In the genomic region with DNA sequence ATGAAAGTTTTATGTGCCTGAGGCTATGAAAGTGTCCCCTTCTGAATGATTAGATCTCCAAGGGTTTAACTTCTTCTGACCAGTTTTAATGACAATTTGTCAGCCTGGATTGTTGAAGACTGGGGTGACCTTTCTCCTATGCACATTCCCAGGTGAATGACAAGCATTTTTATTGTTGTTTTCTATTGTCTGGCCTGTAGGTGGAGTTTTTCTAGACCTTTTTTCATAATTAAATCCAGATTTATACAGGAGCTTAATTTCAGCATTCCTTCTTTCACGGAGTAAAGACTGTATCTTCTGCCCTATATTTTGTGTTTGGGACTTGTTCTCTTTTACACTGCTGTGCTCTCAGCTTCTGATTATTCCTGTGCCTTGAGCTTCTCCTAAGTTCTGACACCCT, we compare ENCODE assay signal across 16 cellular contexts.
DNase-seq lines count a peak whose midpoint lies in the region; ATAC-seq and TF ChIP-seq lines count a peak whose summit lies in the region.
"Had no signal": no experiment of that assay in that cellular context is flagged by ENCODE, and none has a peak within 500 bp of the region (broad histone marks: within the 10 kb centered on the region; RNA-seq: fewer than 3 reads in every experiment).

No MANE protein-coding gene starts in this region.

- H3K36me3 ChIP-seq in mammary epithelial cell (ENCODE audit: insufficient read depth, low read length): no peaks in the 10 kb centered on the region

- no peaks in the 10 kb centered on the region for H3K79me2 ChIP-seq in mammary epithelial cell (ENCODE audit: insufficient read depth, low read length)

- dilution Hi-C loops in mammary epithelial cell (cut with HindIII; ENCODE audit: low sequenced_read_pairs): no loop called here

- intact Hi-C loops in mammary epithelial cell (cut with micrococcal nuclease): no loop called here

- no peaks in the 10 kb centered on the region for H3K4me1 ChIP-seq in mammary epithelial cell (ENCODE audit: insufficient read depth, low read length)

- no peak overlapping the region for H3K4me3 ChIP-seq in LNCaP clone FGC (ENCODE audit: low read depth, low read length)
- H3K4me3 ChIP-seq in mammary epithelial cell (replicated peaks in 1 of 3; ENCODE audit: insufficient read depth in 1 of 3, low read depth in 2 of 3, low read length in 3 of 3): no peak overlapping the region

- TF ChIP-seq CTCF in LNCaP clone FGC (IDR thresholded peaks at IDR 0.05; ENCODE audit: control insufficient read depth, extremely low read depth, insufficient read depth) (peak; percentile 34), mammary epithelial cell (conservative IDR thresholded peaks at IDR 0.05 in 1 of 2, IDR thresholded peaks at IDR 0.05 in 1 of 2; ENCODE audit: extremely low read depth in 1 of 2, insufficient read depth in 1 of 2, low read depth in 1 of 2, low read length in 2 of 2) (peak; percentile 31 to 34), mesothelial cell of epicardium (IDR thresholded peaks at IDR 0.05; ENCODE audit: unreplicated experiment) (peak; percentile 25)

- no peaks in the 10 kb centered on the region for H3K27me3 ChIP-seq in mammary epithelial cell (ENCODE audit: insufficient read depth, low read length)

- WGBS in mammary epithelial cell (ENCODE audit: low coverage, missing lambda C conversion rate): 92% methylated on average over 1 of the region's 1 CpG

- no peaks in the 10 kb centered on the region for H4K20me1 ChIP-seq in mammary epithelial cell (ENCODE audit: insufficient read depth, low read length)

- peaks cover 11% of the 10 kb centered on the region for H3K4me1 Mint-ChIP-seq in mesothelial cell of epicardium

- H2AFZ ChIP-seq in mammary epithelial cell (ENCODE audit: low read depth, low read length): no peak overlapping the region

- no peak for ATAC-seq in GM19395 (IDR thresholded peaks at IDR 0.05; ENCODE audit: unreplicated experiment)
- ATAC-seq: T-helper 17 cell had no signal

- H3K9me3 Mint-ChIP-seq in mesothelial cell of epicardium: no peaks in the 10 kb centered on the region
- H3K9me3 Mint-ChIP-seq: CD8-positive, alpha-beta memory T cell had no signal

- CTCF ChIA-PET in mammary epithelial cell (lab: Charles Lee; ENCODE audit: low non-redundant PET): interaction anchor here (0.9 kb wide), 1 partner anchor 11 kb away, joined by 6 read pairs; no protein-coding TSS in a partner anchor

- no peak overlapping the region for H3K9ac ChIP-seq in mammary epithelial cell (ENCODE audit: insufficient read depth, low read length)

- BruUV-seq in mammary epithelial cell (replicated peaks; lab: Mats Ljungman, UMichigan): no TSS peak

- H3K27ac Mint-ChIP-seq in mesothelial cell of epicardium: no peak overlapping the region
- H3K27ac Mint-ChIP-seq: activated naive CD8-positive, alpha-beta T cell; CD8-positive, alpha-beta memory T cell; T-helper 17 cell had no signal

- no peak overlapping the region for H3K4me3 Mint-ChIP-seq in mesothelial cell of epicardium
- H3K4me3 Mint-ChIP-seq: activated naive CD8-positive, alpha-beta T cell; CD8-positive, alpha-beta memory T cell; T-helper 17 cell had no signal

- in situ Hi-C loops in Caki2 (cut with HindIII; ENCODE audit: low pct_unique_long_range_greater_than_20kb, low sequenced_read_pairs): no loop called here
- in situ Hi-C loops in mammary epithelial cell (cut with MboI; ENCODE audit: low sequenced_read_pairs in 2 of 2): no loop called here

- no peaks in the 10 kb centered on the region for H3K36me3 Mint-ChIP-seq in mesothelial cell of epicardium
- H3K36me3 Mint-ChIP-seq: activated naive CD8-positive, alpha-beta T cell; CD8-positive, alpha-beta memory T cell had no signal

- no peaks in the 10 kb centered on the region for H3K27me3 Mint-ChIP-seq in mesothelial cell of epicardium (ENCODE audit: low read depth)

- DNase-seq in Caki2 (ENCODE audit: low read depth): peak; percentile 10
- DNase-seq in LNCaP clone FGC (ENCODE audit: low read depth): no peak
- DNase-seq in mammary epithelial cell: no peak
- DNase-seq in mesothelial cell of epicardium (ENCODE audit: low spot score in 2 of 2, unreplicated experiment in 2 of 2): no peak
- DNase-seq in hippocampal formation (lab: John Stamatoyannopoulos, UW): no peak
- no peak for DNase-seq in germinal center (ENCODE audit: low spot score)
- no peak for DNase-seq in NCI-H2196 (lab: John Stamatoyannopoulos, UW; ENCODE audit: unreplicated experiment)
- DNase-seq: CD8-positive, alpha-beta memory T cell; left ventricle myocardium superior; NCI-H1930; occipital lobe; stimulated activated CD4-positive, alpha-beta T cell treated with anti-CD3 and anti-CD28 coated beads, Interleukin-2, amount 100 ng/mL, for 24 hours; stimulated activated naive CD4-positive, alpha-beta T cell; T-helper 17 cell had no signal

- no peak overlapping the region for H3K4me2 ChIP-seq in mammary epithelial cell (ENCODE audit: insufficient read depth, low read depth, low read length)

- H3K27ac ChIP-seq in mammary epithelial cell (ENCODE audit: insufficient read depth, low read depth, low read length): no peak overlapping the region

- no peaks in the 10 kb centered on the region for H3K9me3 ChIP-seq in mammary epithelial cell (replicated peaks; ENCODE audit: insufficient read depth, low read length)
